In the genomic region with DNA sequence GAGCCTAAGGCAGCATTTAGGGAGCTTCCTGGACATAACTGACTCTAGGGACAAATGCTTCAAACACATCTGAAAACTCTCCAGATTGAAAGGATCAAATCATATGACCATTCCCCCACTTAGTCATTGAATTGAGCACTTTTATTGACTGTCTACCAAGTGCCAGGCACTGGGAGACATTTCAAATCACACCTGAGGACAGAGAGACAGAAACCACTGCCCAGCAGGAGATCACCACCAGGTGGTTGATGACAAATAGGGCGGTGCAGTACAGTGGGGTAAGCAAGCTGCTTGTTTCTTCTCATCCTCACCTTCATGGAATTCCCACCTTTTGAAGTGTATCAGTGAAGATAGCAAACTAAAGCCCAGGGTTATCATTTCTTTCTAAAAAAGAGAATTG, we compare ENCODE assay signal across 1 cellular context.
TF ChIP-seq lines count a peak whose summit lies in the region.

No MANE protein-coding gene starts in this region.

TF ChIP-seq in HepG2, 621 proteins besides CTCF, POLR2A, EP300 and RAD21:
- TF ChIP-seq, protein P1, sequence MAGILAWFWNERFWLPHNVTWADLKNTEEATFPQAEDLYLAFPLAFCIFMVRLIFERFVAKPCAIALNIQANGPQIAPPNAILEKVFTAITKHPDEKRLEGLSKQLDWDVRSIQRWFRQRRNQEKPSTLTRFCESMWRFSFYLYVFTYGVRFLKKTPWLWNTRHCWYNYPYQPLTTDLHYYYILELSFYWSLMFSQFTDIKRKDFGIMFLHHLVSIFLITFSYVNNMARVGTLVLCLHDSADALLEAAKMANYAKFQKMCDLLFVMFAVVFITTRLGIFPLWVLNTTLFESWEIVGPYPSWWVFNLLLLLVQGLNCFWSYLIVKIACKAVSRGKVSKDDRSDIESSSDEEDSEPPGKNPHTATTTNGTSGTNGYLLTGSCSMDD (CRISPR knock-in tag; IDR thresholded peaks at IDR 0.05), result no peak
- TF ChIP-seq ADNP (CRISPR knock-in tag; IDR thresholded peaks at IDR 0.05) (no peak), PAWR (CRISPR knock-in tag; IDR thresholded peaks at IDR 0.05; ENCODE audit: borderline replicate concordance) (no peak), NCOA2 (CRISPR knock-in tag; IDR thresholded peaks at IDR 0.05) (no peak), ZC3H4 (CRISPR knock-in tag; IDR thresholded peaks at IDR 0.05; ENCODE audit: borderline replicate concordance) (no peak), ZNF234 (CRISPR knock-in tag; conservative IDR thresholded peaks at IDR 0.05) (no peak), SAP130 (CRISPR knock-in tag; IDR thresholded peaks at IDR 0.05; ENCODE audit: low read depth) (no peak), GATA4 (IDR thresholded peaks at IDR 0.05; ENCODE audit: borderline replicate concordance, low read depth) (no peak), TCF12 (IDR thresholded peaks at IDR 0.05) (no peak), TCF12 (CRISPR knock-in tag; IDR thresholded peaks at IDR 0.05) (no peak), FOSL1 (CRISPR knock-in tag; IDR thresholded peaks at IDR 0.05; ENCODE audit: borderline replicate concordance) (no peak), U2AF1 (optimal IDR thresholded peaks at IDR 0.05; ENCODE audit: low read depth, low read length) (no peak), ZNF17 (CRISPR knock-in tag; IDR thresholded peaks at IDR 0.05) (no peak), U2AF2 (IDR thresholded peaks at IDR 0.05; ENCODE audit: low read depth, low read length) (no peak)
- TF ChIP-seq, protein P2, sequence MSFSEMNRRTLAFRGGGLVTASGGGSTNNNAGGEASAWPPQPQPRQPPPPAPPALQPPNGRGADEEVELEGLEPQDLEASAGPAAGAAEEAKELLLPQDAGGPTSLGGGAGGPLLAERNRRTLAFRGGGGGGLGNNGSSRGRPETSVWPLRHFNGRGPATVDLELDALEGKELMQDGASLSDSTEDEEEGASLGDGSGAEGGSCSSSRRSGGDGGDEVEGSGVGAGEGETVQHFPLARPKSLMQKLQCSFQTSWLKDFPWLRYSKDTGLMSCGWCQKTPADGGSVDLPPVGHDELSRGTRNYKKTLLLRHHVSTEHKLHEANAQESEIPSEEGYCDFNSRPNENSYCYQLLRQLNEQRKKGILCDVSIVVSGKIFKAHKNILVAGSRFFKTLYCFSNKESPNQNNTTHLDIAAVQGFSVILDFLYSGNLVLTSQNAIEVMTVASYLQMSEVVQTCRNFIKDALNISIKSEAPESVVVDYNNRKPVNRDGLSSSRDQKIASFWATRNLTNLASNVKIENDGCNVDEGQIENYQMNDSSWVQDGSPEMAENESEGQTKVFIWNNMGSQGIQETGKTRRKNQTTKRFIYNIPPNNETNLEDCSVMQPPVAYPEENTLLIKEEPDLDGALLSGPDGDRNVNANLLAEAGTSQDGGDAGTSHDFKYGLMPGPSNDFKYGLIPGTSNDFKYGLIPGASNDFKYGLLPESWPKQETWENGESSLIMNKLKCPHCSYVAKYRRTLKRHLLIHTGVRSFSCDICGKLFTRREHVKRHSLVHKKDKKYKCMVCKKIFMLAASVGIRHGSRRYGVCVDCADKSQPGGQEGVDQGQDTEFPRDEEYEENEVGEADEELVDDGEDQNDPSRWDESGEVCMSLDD (CRISPR knock-in tag; IDR thresholded peaks at IDR 0.05; ENCODE audit: borderline replicate concordance), result no peak
- TF ChIP-seq, protein P3, sequence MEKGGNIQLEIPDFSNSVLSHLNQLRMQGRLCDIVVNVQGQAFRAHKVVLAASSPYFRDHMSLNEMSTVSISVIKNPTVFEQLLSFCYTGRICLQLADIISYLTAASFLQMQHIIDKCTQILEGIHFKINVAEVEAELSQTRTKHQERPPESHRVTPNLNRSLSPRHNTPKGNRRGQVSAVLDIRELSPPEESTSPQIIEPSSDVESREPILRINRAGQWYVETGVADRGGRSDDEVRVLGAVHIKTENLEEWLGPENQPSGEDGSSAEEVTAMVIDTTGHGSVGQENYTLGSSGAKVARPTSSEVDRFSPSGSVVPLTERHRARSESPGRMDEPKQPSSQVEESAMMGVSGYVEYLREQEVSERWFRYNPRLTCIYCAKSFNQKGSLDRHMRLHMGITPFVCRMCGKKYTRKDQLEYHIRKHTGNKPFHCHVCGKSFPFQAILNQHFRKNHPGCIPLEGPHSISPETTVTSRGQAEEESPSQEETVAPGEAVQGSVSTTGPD (CRISPR knock-in tag; IDR thresholded peaks at IDR 0.05), result no peak
- TF ChIP-seq, protein P4, sequence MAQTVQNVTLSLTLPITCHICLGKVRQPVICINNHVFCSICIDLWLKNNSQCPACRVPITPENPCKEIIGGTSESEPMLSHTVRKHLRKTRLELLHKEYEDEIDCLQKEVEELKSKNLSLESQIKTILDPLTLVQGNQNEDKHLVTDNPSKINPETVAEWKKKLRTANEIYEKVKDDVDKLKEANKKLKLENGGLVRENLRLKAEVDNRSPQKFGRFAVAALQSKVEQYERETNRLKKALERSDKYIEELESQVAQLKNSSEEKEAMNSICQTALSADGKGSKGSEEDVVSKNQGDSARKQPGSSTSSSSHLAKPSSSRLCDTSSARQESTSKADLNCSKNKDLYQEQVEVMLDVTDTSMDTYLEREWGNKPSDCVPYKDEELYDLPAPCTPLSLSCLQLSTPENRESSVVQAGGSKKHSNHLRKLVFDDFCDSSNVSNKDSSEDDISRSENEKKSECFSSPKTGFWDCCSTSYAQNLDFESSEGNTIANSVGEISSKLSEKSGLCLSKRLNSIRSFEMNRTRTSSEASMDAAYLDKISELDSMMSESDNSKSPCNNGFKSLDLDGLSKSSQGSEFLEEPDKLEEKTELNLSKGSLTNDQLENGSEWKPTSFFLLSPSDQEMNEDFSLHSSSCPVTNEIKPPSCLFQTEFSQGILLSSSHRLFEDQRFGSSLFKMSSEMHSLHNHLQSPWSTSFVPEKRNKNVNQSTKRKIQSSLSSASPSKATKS (CRISPR knock-in tag; IDR thresholded peaks at IDR 0.05), result no peak
- TF ChIP-seq, protein P5, sequence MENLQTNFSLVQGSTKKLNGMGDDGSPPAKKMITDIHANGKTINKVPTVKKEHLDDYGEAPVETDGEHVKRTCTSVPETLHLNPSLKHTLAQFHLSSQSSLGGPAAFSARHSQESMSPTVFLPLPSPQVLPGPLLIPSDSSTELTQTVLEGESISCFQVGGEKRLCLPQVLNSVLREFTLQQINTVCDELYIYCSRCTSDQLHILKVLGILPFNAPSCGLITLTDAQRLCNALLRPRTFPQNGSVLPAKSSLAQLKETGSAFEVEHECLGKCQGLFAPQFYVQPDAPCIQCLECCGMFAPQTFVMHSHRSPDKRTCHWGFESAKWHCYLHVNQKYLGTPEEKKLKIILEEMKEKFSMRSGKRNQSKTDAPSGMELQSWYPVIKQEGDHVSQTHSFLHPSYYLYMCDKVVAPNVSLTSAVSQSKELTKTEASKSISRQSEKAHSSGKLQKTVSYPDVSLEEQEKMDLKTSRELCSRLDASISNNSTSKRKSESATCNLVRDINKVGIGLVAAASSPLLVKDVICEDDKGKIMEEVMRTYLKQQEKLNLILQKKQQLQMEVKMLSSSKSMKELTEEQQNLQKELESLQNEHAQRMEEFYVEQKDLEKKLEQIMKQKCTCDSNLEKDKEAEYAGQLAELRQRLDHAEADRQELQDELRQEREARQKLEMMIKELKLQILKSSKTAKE (CRISPR knock-in tag; IDR thresholded peaks at IDR 0.05; ENCODE audit: borderline replicate concordance), result no peak
- TF ChIP-seq, protein P6, sequence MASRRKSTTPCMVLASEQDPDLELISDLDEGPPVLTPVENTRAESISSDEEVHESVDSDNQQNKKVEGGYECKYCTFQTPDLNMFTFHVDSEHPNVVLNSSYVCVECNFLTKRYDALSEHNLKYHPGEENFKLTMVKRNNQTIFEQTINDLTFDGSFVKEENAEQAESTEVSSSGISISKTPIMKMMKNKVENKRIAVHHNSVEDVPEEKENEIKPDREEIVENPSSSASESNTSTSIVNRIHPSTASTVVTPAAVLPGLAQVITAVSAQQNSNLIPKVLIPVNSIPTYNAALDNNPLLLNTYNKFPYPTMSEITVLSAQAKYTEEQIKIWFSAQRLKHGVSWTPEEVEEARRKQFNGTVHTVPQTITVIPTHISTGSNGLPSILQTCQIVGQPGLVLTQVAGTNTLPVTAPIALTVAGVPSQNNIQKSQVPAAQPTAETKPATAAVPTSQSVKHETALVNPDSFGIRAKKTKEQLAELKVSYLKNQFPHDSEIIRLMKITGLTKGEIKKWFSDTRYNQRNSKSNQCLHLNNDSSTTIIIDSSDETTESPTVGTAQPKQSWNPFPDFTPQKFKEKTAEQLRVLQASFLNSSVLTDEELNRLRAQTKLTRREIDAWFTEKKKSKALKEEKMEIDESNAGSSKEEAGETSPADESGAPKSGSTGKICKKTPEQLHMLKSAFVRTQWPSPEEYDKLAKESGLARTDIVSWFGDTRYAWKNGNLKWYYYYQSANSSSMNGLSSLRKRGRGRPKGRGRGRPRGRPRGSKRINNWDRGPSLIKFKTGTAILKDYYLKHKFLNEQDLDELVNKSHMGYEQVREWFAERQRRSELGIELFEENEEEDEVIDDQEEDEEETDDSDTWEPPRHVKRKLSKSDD (CRISPR knock-in tag; IDR thresholded peaks at IDR 0.05; ENCODE audit: low read depth), result no peak
- TF ChIP-seq, protein P7, sequence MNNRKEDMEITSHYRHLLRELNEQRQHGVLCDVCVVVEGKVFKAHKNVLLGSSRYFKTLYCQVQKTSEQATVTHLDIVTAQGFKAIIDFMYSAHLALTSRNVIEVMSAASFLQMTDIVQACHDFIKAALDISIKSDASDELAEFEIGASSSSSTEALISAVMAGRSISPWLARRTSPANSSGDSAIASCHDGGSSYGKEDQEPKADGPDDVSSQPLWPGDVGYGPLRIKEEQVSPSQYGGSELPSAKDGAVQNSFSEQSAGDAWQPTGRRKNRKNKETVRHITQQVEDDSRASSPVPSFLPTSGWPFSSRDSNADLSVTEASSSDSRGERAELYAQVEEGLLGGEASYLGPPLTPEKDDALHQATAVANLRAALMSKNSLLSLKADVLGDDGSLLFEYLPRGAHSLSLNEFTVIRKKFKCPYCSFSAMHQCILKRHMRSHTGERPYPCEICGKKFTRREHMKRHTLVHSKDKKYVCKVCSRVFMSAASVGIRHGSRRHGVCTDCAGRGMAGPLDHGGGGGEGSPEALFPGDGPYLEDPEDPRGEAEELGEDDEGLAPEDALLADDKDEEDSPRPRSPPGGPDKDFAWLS (CRISPR knock-in tag; IDR thresholded peaks at IDR 0.05; ENCODE audit: borderline replicate concordance), result no peak
- TF ChIP-seq, protein P8, sequence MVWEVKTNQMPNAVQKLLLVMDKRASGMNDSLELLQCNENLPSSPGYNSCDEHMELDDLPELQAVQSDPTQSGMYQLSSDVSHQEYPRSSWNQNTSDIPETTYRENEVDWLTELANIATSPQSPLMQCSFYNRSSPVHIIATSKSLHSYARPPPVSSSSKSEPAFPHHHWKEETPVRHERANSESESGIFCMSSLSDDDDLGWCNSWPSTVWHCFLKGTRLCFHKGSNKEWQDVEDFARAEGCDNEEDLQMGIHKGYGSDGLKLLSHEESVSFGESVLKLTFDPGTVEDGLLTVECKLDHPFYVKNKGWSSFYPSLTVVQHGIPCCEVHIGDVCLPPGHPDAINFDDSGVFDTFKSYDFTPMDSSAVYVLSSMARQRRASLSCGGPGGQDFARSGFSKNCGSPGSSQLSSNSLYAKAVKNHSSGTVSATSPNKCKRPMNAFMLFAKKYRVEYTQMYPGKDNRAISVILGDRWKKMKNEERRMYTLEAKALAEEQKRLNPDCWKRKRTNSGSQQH (CRISPR knock-in tag; IDR thresholded peaks at IDR 0.05; ENCODE audit: low read depth), result no peak
